ENCODE assay signal across 8 cellular contexts in genomic region chr1:112707217-112708001, GRCh38. TPM values are rescaled to one million over a fixed set of nuclear protein-coding genes. Genes with fewer than 3 reads are reported as not detected.
DNase-seq lines count a peak whose midpoint lies in the region; ATAC-seq and TF ChIP-seq lines count a peak whose summit lies in the region.

No MANE protein-coding gene starts in this region.

- H3K36me3 ChIP-seq in Peyer's patch: peaks cover 0 to 16% (median 0%) of the 10 kb centered on the region in 3 donors
- H3K36me3 ChIP-seq in naive thymus-derived CD4-positive, alpha-beta T cell (ENCODE audit: control insufficient read depth in 2 of 3, insufficient read depth in 3 of 3, low read length in 3 of 3): no peaks in the 10 kb centered on the region
- H3K36me3 ChIP-seq in subcutaneous abdominal adipose tissue (ENCODE audit: control insufficient read depth in 5 of 5, insufficient read depth in 5 of 5, low read length in 5 of 5): peaks cover 0 to 19% (median 11%) of the 10 kb centered on the region in 5 donors

- no peaks in the 10 kb centered on the region for H3K9me3 Mint-ChIP-seq in activated T-helper 2 cell treated with anti-CD3 and anti-CD28 coated beads, Interferon-gamma antibody, Interleukin-2, Interleukin-4, amounts not matched to agents 10 μg/mL and 5 μg/mL and 100 μg/mL, durations not matched to agents 14 hours and 24 hours and 36 hours
- peaks cover 0 to 3% (median 0%) of the 10 kb centered on the region in 11 donors for H3K9me3 Mint-ChIP-seq in naive thymus-derived CD4-positive, alpha-beta T cell

- H3K4me1 ChIP-seq in Peyer's patch (peaks cover 0 to 39% (median 5%) of the 10 kb centered on the region in 4 donors), subcutaneous abdominal adipose tissue (ENCODE audit: control insufficient read depth in 5 of 5, insufficient read depth in 5 of 5, low read length in 5 of 5) (peaks cover 11 to 50% (median 42%) of the 10 kb centered on the region in 5 donors)
- peaks cover 22% of the 10 kb centered on the region in 2 donors for H3K4me1 ChIP-seq in naive thymus-derived CD4-positive, alpha-beta T cell (ENCODE audit: control insufficient read depth in 2 of 2, insufficient read depth in 2 of 2, low read length in 2 of 2)

- H3K27ac ChIP-seq in Peyer's patch (peak overlapping the region; percentile 84 to 100 (median 92)), subcutaneous abdominal adipose tissue (ENCODE audit: low read depth, low read length) (peak overlapping the region; percentile 21)
- H3K27ac ChIP-seq in naive thymus-derived CD4-positive, alpha-beta T cell (ENCODE audit: low read depth, low read length): no peak overlapping the region

- H3K36me3 Mint-ChIP-seq in activated T-helper 2 cell treated with anti-CD3 and anti-CD28 coated beads, Interferon-gamma antibody, Interleukin-2, Interleukin-4, amounts not matched to agents 10 μg/mL and 5 μg/mL and 100 μg/mL, durations not matched to agents 14 hours and 24 hours and 36 hours (ENCODE audit: low read depth): peaks cover 10% of the 10 kb centered on the region
- H3K36me3 Mint-ChIP-seq in naive thymus-derived CD4-positive, alpha-beta T cell: peaks cover 0 to 4% (median 0%) of the 10 kb centered on the region in 5 donors

- H3K27me3 ChIP-seq in Peyer's patch (no peaks in the 10 kb centered on the region), subcutaneous abdominal adipose tissue (ENCODE audit: control insufficient read depth in 5 of 5, insufficient read depth in 4 of 5, low read length in 5 of 5) (peaks cover 0 to 3% (median 0%) of the 10 kb centered on the region in 5 donors)
- H3K27me3 ChIP-seq in naive thymus-derived CD4-positive, alpha-beta T cell (ENCODE audit: control insufficient read depth in 2 of 2, insufficient read depth in 2 of 2, low read length in 2 of 2): no peaks in the 10 kb centered on the region

- peak; percentile 52 for ATAC-seq in GM21619 (IDR thresholded peaks at IDR 0.05; ENCODE audit: unreplicated experiment)
- ATAC-seq in naive thymus-derived CD4-positive, alpha-beta T cell: peak; percentile 75

- peak; percentile 77 to 94 (median 92) for TF ChIP-seq CTCF in Peyer's patch (IDR thresholded peaks at IDR 0.05)

- DNase-seq in Daoy (ENCODE audit: low read depth) (peak; percentile 97), HuH-7.5 (ENCODE audit: low spot score) (peak; percentile 96), Peyer's patch (peak; percentile 79 to 94 (median 93)), fibroblast of peridontal ligament (ENCODE audit: extremely low read depth) (peak; percentile 78)
- DNase-seq in activated T-helper 2 cell treated with anti-CD3 and anti-CD28 coated beads, Interferon-gamma antibody, Interleukin-2, Interleukin-4, amounts not matched to agents 10 μg/mL and 5 μg/mL and 100 μg/mL, durations not matched to agents 14 hours and 24 hours and 36 hours (ENCODE audit: low spot score): peak; percentile 57
- DNase-seq in naive thymus-derived CD4-positive, alpha-beta T cell: peak in 6 of 9 donors; percentile 27 to 79 (median 44)

- peaks cover 38% of the 10 kb centered on the region for H3K4me1 Mint-ChIP-seq in activated T-helper 2 cell treated with anti-CD3 and anti-CD28 coated beads, Interferon-gamma antibody, Interleukin-2, Interleukin-4, amounts not matched to agents 10 μg/mL and 5 μg/mL and 100 μg/mL, durations not matched to agents 14 hours and 24 hours and 36 hours (ENCODE audit: low read depth)
- H3K4me1 Mint-ChIP-seq in naive thymus-derived CD4-positive, alpha-beta T cell: peaks cover 14 to 49% (median 42%) of the 10 kb centered on the region in 7 donors

- H3K4me3 Mint-ChIP-seq in activated T-helper 2 cell treated with anti-CD3 and anti-CD28 coated beads, Interferon-gamma antibody, Interleukin-2, Interleukin-4, amounts not matched to agents 10 μg/mL and 5 μg/mL and 100 μg/mL, durations not matched to agents 14 hours and 24 hours and 36 hours (ENCODE audit: low read depth): peak overlapping the region; percentile 81
- peak overlapping the region; percentile 53 to 90 (median 82) for H3K4me3 Mint-ChIP-seq in naive thymus-derived CD4-positive, alpha-beta T cell

- no peaks in the 10 kb centered on the region for H3K9me3 ChIP-seq in Peyer's patch
- no peaks in the 10 kb centered on the region for H3K9me3 ChIP-seq in naive thymus-derived CD4-positive, alpha-beta T cell (ENCODE audit: control insufficient read depth in 2 of 3, low read length in 3 of 3)
- no peaks in the 10 kb centered on the region for H3K9me3 ChIP-seq in subcutaneous abdominal adipose tissue (ENCODE audit: control insufficient read depth in 5 of 5, low read length in 5 of 5)

- TF ChIP-seq POLR2A in Peyer's patch (IDR thresholded peaks at IDR 0.05): no peak

- peaks cover 19% of the 10 kb centered on the region for H3K27me3 Mint-ChIP-seq in activated T-helper 2 cell treated with anti-CD3 and anti-CD28 coated beads, Interferon-gamma antibody, Interleukin-2, Interleukin-4, amounts not matched to agents 10 μg/mL and 5 μg/mL and 100 μg/mL, durations not matched to agents 14 hours and 24 hours and 36 hours (ENCODE audit: low read depth)
- peaks cover 0 to 30% (median 0%) of the 10 kb centered on the region in 5 donors for H3K27me3 Mint-ChIP-seq in naive thymus-derived CD4-positive, alpha-beta T cell

- H3K9ac ChIP-seq in subcutaneous abdominal adipose tissue (ENCODE audit: low read length in 5 of 5): peak overlapping the region in 4 of 5 donors; percentile 59 to 77 (median 64)

- H3K4me3 ChIP-seq in Peyer's patch (peak overlapping the region; percentile 73 to 99 (median 76)), subcutaneous abdominal adipose tissue (ENCODE audit: low read depth in 1 of 5, low read length in 5 of 5) (peak overlapping the region; percentile 51 to 89 (median 82))
- peak overlapping the region; percentile 41 for H3K4me3 ChIP-seq in naive thymus-derived CD4-positive, alpha-beta T cell (ENCODE audit: low read length)

- POLR2A ChIA-PET in naive thymus-derived CD4-positive, alpha-beta T cell (lab: Charles Lee): interaction anchor here (1.1 to 1.5 kb wide), 2 partner anchors 88 to 206 kb away, joined by 3 to 5 read pairs; partner anchors contain the start of genes CAPZA1 and ST7L

- CTCF ChIA-PET in naive thymus-derived CD4-positive, alpha-beta T cell (lab: Charles Lee): interaction anchor here (0.5 to 4.0 kb wide), 8 partner anchors 11 to 1301 kb away, joined by 3 to 15 read pairs (median 4); partner anchors contain the start of gene ST7L

- intact Hi-C loops in activated T-helper 2 cell treated with anti-CD3 and anti-CD28 coated beads, Interferon-gamma antibody, Interleukin-2, Interleukin-4, amounts not matched to agents 10 μg/mL and 5 μg/mL and 100 μg/mL, durations not matched to agents 14 hours and 24 hours and 36 hours (cut with micrococcal nuclease): loop anchor here (1.0 to 10.0 kb wide), 6 partner anchors 32 to 1077 kb away; no protein-coding TSS in a partner anchor
- intact Hi-C loops in naive thymus-derived CD4-positive, alpha-beta T cell (cut with micrococcal nuclease): loop anchor here (1.0 kb wide), 6 partner anchors 8 to 316 kb away; partner anchors contain the start of genes CAPZA1 (in 2 of the 2), ST7L (in 2 of the 2) and PPM1J (in 1 of the 2)

- no peak overlapping the region for H3K27ac Mint-ChIP-seq in activated T-helper 2 cell treated with anti-CD3 and anti-CD28 coated beads, Interferon-gamma antibody, Interleukin-2, Interleukin-4, amounts not matched to agents 10 μg/mL and 5 μg/mL and 100 μg/mL, durations not matched to agents 14 hours and 24 hours and 36 hours
- peak overlapping the region in 7 of 9 donors; percentile 13 to 86 (median 72) for H3K27ac Mint-ChIP-seq in naive thymus-derived CD4-positive, alpha-beta T cell

RNA-seq across cellular contexts. Expression of gene RHOC, which starts 0.5 kb away (rescaled TPM):
- 443 and 466 TPM in 2 replicates for total RNA-seq in Daoy (2014; rRNA removed; shearing (Covaris generic))
- 100 to 1,000 TPM; 163 to 632 (median 483) TPM for total RNA-seq in Peyer's patch
- total RNA-seq in activated T-helper 2 cell treated with anti-CD3 and anti-CD28 coated beads, Interferon-gamma antibody, Interleukin-2, Interleukin-4, amounts not matched to agents 10 μg/mL and 5 μg/mL and 100 μg/mL, durations not matched to agents 14 hours and 24 hours and 36 hours: 68.7 and 74.7 TPM in 2 replicates
- 10 to 100 TPM in 3 of 5 experiments, under 1 TPM in 2; 0.57 to 89.1 (median 18.7) TPM for total RNA-seq in naive thymus-derived CD4-positive, alpha-beta T cell
- polyA plus RNA-seq in naive thymus-derived CD4-positive, alpha-beta T cell: 1 to 10 TPM; 2.6 to 4.2 TPM

RNA-seq across cellular contexts. Expression of gene PPM1J, which starts 7.7 kb away (rescaled TPM):
- total RNA-seq in Daoy (2014; rRNA removed; shearing (Covaris generic)): 0.06 TPM in 1 of 2 replicates, not detected in the other
- under 1 TPM in 1 of 4 donors, not detected in 3; 0.67 TPM for total RNA-seq in Peyer's patch
- 0.59 and 0.67 TPM in 2 replicates for total RNA-seq in activated T-helper 2 cell treated with anti-CD3 and anti-CD28 coated beads, Interferon-gamma antibody, Interleukin-2, Interleukin-4, amounts not matched to agents 10 μg/mL and 5 μg/mL and 100 μg/mL, durations not matched to agents 14 hours and 24 hours and 36 hours
- total RNA-seq in naive thymus-derived CD4-positive, alpha-beta T cell: 1 to 10 TPM in 1 of 5 experiments, under 1 TPM in 2, not detected in 2; 0.46 to 1.6 (median 0.50) TPM
- polyA plus RNA-seq in naive thymus-derived CD4-positive, alpha-beta T cell: not detected

RNA-seq across cellular contexts. Expression of gene MOV10, which starts 33.0 kb away (rescaled TPM):
- total RNA-seq in Daoy (2014; rRNA removed; shearing (Covaris generic)): 57.2 and 59.9 TPM in 2 replicates
- 100 to 1,000 TPM in 3 of 4 donors, 10 to 100 TPM in 1; 75.3 to 161 (median 143) TPM for total RNA-seq in Peyer's patch
- 64.5 and 68.1 TPM in 2 replicates for total RNA-seq in activated T-helper 2 cell treated with anti-CD3 and anti-CD28 coated beads, Interferon-gamma antibody, Interleukin-2, Interleukin-4, amounts not matched to agents 10 μg/mL and 5 μg/mL and 100 μg/mL, durations not matched to agents 14 hours and 24 hours and 36 hours
- 100 to 1,000 TPM in 1 of 5 experiments, 10 to 100 TPM in 4; 85.5 to 126 (median 90.1) TPM for total RNA-seq in naive thymus-derived CD4-positive, alpha-beta T cell
- 10 to 100 TPM; 26.1 to 55.9 TPM for polyA plus RNA-seq in naive thymus-derived CD4-positive, alpha-beta T cell

Comparison
In these comparisons a context has a peak if more than half of its experiments do, and no peak if none do; other contexts are left out.
1. DNase-seq: peak in every context shown above with its lines; median percentile 97 in Daoy; 96 in HuH-7.5; 93 in Peyer's patch; 78 in fibroblast of peridontal ligament; 57 in activated T-helper 2 cell treated with anti-CD3 and anti-CD28 coated beads, Interferon-gamma antibody, Interleukin-2, Interleukin-4, amounts not matched to agents 10 μg/mL and 5 μg/mL and 100 μg/mL, durations not matched to agents 14 hours and 24 hours and 36 hours; 44 in naive thymus-derived CD4-positive, alpha-beta T cell.